In genomic region chr5:134586866-134587524, GRCh38 we compare ENCODE assay signal across 8 cellular contexts. TPM values are rescaled to one million over a fixed set of nuclear protein-coding genes. Genes with fewer than 3 reads are reported as not detected.
DNase-seq lines count a peak whose midpoint lies in the region; ATAC-seq and TF ChIP-seq lines count a peak whose summit lies in the region.

No MANE protein-coding gene starts in this region.

- H3K27me3 ChIP-seq in ACC112 (ENCODE audit: insufficient read depth, low read length) (no peaks in the 10 kb centered on the region), lower lobe of right lung (ENCODE audit: low read depth) (no peaks in the 10 kb centered on the region)

- H3K27ac ChIP-seq in ACC112 (ENCODE audit: low read depth, low read length) (no peak overlapping the region), lower lobe of right lung (no peak overlapping the region)

- H3K36me3 ChIP-seq in ACC112 (ENCODE audit: insufficient read depth, low read length) (no peaks in the 10 kb centered on the region), lower lobe of right lung (no peaks in the 10 kb centered on the region)

- peak overlapping the region; percentile 55 for H2AFZ ChIP-seq in ACC112 (ENCODE audit: low read length, unreplicated experiment)

- H3K9me3 ChIP-seq in lower lobe of right lung, result no peaks in the 10 kb centered on the region

- ATAC-seq in GM18511 (IDR thresholded peaks at IDR 0.05; ENCODE audit: unreplicated experiment) (peak; percentile 93), HG03097 (IDR thresholded peaks at IDR 0.05; ENCODE audit: low FRiP score, unreplicated experiment) (peak; percentile 61), lower lobe of right lung (peak; percentile 93 to 95)

- DNase-seq in NCI-H526 treated with DMSO at 0.1 percent for 48 hours (lab: John Stamatoyannopoulos, UW), result peak; percentile 12
- peak; percentile 81 for DNase-seq in activated CD4-positive, alpha-beta T cell treated with anti-CD3 and anti-CD28 coated beads, Interleukin-2, amount 50 U/mL, for 1 hour
- peak; percentile 47 to 77 for DNase-seq in dermis microvascular lymphatic vessel endothelial cell (ENCODE audit: low read depth in 2 of 2)
- DNase-seq in lower lobe of right lung, result peak; percentile 88
- DNase-seq in stimulated activated CD4-positive, alpha-beta T cell treated with anti-CD3 and anti-CD28 coated beads, TNF-alpha, amount 100 ng/mL, for 24 hours (ENCODE audit: low read depth in 3 of 3), result peak; percentile 62 to 89 (median 71)

- H3K79me2 ChIP-seq in ACC112 (ENCODE audit: control insufficient read depth, insufficient read depth, low read length, unreplicated experiment), result no peaks in the 10 kb centered on the region

- H3K4me3 ChIP-seq in ACC112 (ENCODE audit: low read depth, low read length) (no peak overlapping the region), lower lobe of right lung (peak overlapping the region; percentile 7)

- H3K4me1 ChIP-seq in ACC112 (ENCODE audit: control insufficient read depth, insufficient read depth, low read length, unreplicated experiment), result peaks cover 6% of the 10 kb centered on the region
- H3K4me1 ChIP-seq in lower lobe of right lung, result peaks cover 6% of the 10 kb centered on the region

- TF ChIP-seq CTCF in lower lobe of right lung (IDR thresholded peaks at IDR 0.05), result peak; percentile 93

- intact Hi-C loops in lower lobe of right lung (cut with DNase I), result loop anchor here (5.0 kb wide), 1 partner anchor 285 kb away; no protein-coding TSS in a partner anchor

RNA-seq across cellular contexts. Expression of gene SAR1B, which starts 45.6 kb away (rescaled TPM):
- 20.7 and 26.3 TPM in 2 replicates for total RNA-seq in dermis microvascular lymphatic vessel endothelial cell
- 60.0 TPM for total RNA-seq in lower lobe of right lung

Comparison
In these comparisons a context has a peak if more than half of its experiments do, and no peak if none do; other contexts are left out.
1. DNase-seq: peak in every context shown above with its lines; median percentile 88 in lower lobe of right lung; 81 in activated CD4-positive, alpha-beta T cell treated with anti-CD3 and anti-CD28 coated beads, Interleukin-2, amount 50 U/mL, for 1 hour; 71 in stimulated activated CD4-positive, alpha-beta T cell treated with anti-CD3 and anti-CD28 coated beads, TNF-alpha, amount 100 ng/mL, for 24 hours; 62 in dermis microvascular lymphatic vessel endothelial cell; 12 in NCI-H526 treated with DMSO at 0.1 percent for 48 hours.